In the genomic region with DNA sequence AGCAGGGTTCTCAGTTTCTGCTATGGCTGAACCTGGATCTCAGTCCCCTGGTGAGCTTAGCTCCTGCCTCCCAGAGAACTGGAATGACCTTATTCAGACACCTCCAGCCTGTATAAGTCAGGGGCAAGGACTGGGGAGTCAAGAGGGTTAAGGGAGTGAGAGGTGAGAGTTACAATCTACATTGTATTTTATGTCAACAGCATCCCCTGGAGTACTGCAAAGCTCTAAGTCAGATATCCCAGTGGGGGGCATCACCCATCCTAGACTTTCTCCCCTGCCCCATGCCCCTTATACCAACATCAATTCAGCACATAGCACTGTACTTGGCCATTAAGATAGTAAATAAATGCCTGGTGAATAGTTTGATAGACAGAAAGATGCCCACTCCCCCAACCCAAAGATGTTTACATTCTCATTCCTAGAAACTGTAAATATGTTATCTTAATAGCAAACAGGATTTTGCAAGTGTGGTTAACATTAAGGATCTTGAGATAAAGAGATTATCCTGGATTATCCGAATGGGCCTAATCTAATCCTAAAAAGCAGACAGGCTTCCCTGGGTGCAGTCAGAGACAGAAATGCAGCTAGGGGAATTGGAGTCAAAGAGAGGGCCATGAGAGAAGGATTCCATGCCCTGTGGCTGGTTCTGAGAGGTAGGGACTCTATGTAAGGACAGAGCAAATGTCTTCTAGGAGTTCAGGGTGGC, we compare ENCODE assay signal across 13 cellular contexts.
A peak's percentile ranks its signal among the peaks of the same experiment; 100 is the strongest.
DNase-seq lines count a peak whose midpoint lies in the region; ATAC-seq and TF ChIP-seq lines count a peak whose summit lies in the region.
"Had no signal": no experiment of that assay in that cellular context is flagged by ENCODE, and none has a peak within 500 bp of the region (broad histone marks: within the 10 kb centered on the region; RNA-seq: fewer than 3 reads in every experiment).

No MANE protein-coding gene starts in this region.

- WGBS in endodermal cell (ENCODE audit: insufficient coverage in 1 of 2, insufficient read length in 1 of 2), 2 experiments = 17% methylated on average over 1 of the region's 1 CpG; no CpG with 5 or more reads in 1 of the 2 experiments

- no peaks in the 10 kb centered on the region for H3K36me3 Mint-ChIP-seq in CD4-positive, alpha-beta memory T cell
- H3K36me3 Mint-ChIP-seq in activated CD4-positive, alpha-beta memory T cell treated with anti-CD3 and anti-CD28 coated beads for 36 hours = no peaks in the 10 kb centered on the region
- peaks cover 1% of the 10 kb centered on the region for H3K36me3 Mint-ChIP-seq in endodermal cell (ENCODE audit: low read depth)
- H3K36me3 Mint-ChIP-seq: naive B cell had no signal

- peaks cover 46 to 71% (median 57%) of the 10 kb centered on the region in 4 donors for H3K4me1 Mint-ChIP-seq in CD4-positive, alpha-beta memory T cell
- peaks cover 72% of the 10 kb centered on the region for H3K4me1 Mint-ChIP-seq in activated CD4-positive, alpha-beta memory T cell treated with anti-CD3 and anti-CD28 coated beads for 36 hours (ENCODE audit: low read depth)
- H3K4me1 Mint-ChIP-seq in endodermal cell = peaks cover 9% of the 10 kb centered on the region

- H3K27ac Mint-ChIP-seq in CD4-positive, alpha-beta memory T cell = peak overlapping the region in 6 of 7 donors; percentile 68 to 93 (median 86)
- H3K27ac Mint-ChIP-seq in activated CD4-positive, alpha-beta memory T cell treated with anti-CD3 and anti-CD28 coated beads for 36 hours = peak overlapping the region; percentile 86
- H3K27ac Mint-ChIP-seq in endodermal cell = no peak overlapping the region

- H3K27ac ChIP-seq in CD4-positive, alpha-beta memory T cell (ENCODE audit: low read depth, low read length) = peak overlapping the region; percentile 48
- H3K27ac ChIP-seq in endodermal cell (ENCODE audit: low read depth, low read length) = no peak overlapping the region
- H3K27ac ChIP-seq: body of pancreas, coronary artery had no signal

- CTCF ChIA-PET in CD4-positive, alpha-beta memory T cell (lab: Charles Lee; ENCODE audit: partially characterized antibody) = interaction anchor here (0.9 to 19.6 kb wide), 15 partner anchors 10 to 256 kb away, joined by 3 to 717 read pairs (median 19); a partner anchor contains a TSS
- CTCF ChIA-PET in activated CD4-positive, alpha-beta memory T cell treated with anti-CD3 and anti-CD28 coated beads for 36 hours (lab: Charles Lee) = interaction anchor here (0.6 to 19.7 kb wide), 20 partner anchors 9 to 265 kb away, joined by 3 to 551 read pairs (median 4); a partner anchor contains a TSS

- no peaks in the 10 kb centered on the region for H3K27me3 ChIP-seq in CD4-positive, alpha-beta memory T cell (ENCODE audit: insufficient read depth, low read length)
- peaks cover 96% of the 10 kb centered on the region for H3K27me3 ChIP-seq in endodermal cell (ENCODE audit: control insufficient read depth, insufficient read depth, low read length, poor library complexity, severe bottlenecking)
- H3K27me3 ChIP-seq: BE2C, body of pancreas had no signal

- peak overlapping the region in 1 of 2 donors; percentile 40 for H3K4me3 ChIP-seq in CD4-positive, alpha-beta memory T cell (ENCODE audit: low read length in 2 of 2)
- H3K4me3 ChIP-seq in endodermal cell (ENCODE audit: low read length) = no peak overlapping the region
- H3K4me3 ChIP-seq: body of pancreas, coronary artery had no signal

- peaks cover 0 to 4% (median 0%) of the 10 kb centered on the region in 8 donors for H3K9me3 Mint-ChIP-seq in CD4-positive, alpha-beta memory T cell
- no peaks in the 10 kb centered on the region for H3K9me3 Mint-ChIP-seq in activated CD4-positive, alpha-beta memory T cell treated with anti-CD3 and anti-CD28 coated beads for 36 hours
- H3K9me3 Mint-ChIP-seq in endodermal cell = peaks cover 16% of the 10 kb centered on the region
- H3K9me3 Mint-ChIP-seq: naive B cell had no signal

- intact Hi-C loops in CD4-positive, alpha-beta memory T cell (cut with micrococcal nuclease) = no loop called here
- intact Hi-C loops in activated CD4-positive, alpha-beta memory T cell treated with anti-CD3 and anti-CD28 coated beads for 36 hours (cut with micrococcal nuclease) = loop anchor here (1.0 to 10.0 kb wide), 3 partner anchors 9 to 730 kb away; no protein-coding TSS in a partner anchor

- H3K9me3 ChIP-seq in CD4-positive, alpha-beta memory T cell (ENCODE audit: control insufficient read depth in 1 of 2, low read length in 2 of 2) = no peaks in the 10 kb centered on the region
- H3K9me3 ChIP-seq in endodermal cell (ENCODE audit: control insufficient read depth, low read length) = peaks cover 33% of the 10 kb centered on the region
- H3K9me3 ChIP-seq: BE2C, body of pancreas had no signal

- H3K36me3 ChIP-seq in CD4-positive, alpha-beta memory T cell (ENCODE audit: insufficient read depth, low read length) = no peaks in the 10 kb centered on the region
- H3K36me3 ChIP-seq in endodermal cell (ENCODE audit: control insufficient read depth, insufficient read depth, low read length) = no peaks in the 10 kb centered on the region
- H3K36me3 ChIP-seq: BE2C had no signal

- no peak for TF ChIP-seq CTCF in endodermal cell (conservative IDR thresholded peaks at IDR 0.05)

- peaks cover 68% of the 10 kb centered on the region for H3K4me1 ChIP-seq in CD4-positive, alpha-beta memory T cell (ENCODE audit: insufficient read depth, low read length)
- peaks cover 4% of the 10 kb centered on the region for H3K4me1 ChIP-seq in endodermal cell (ENCODE audit: control insufficient read depth, insufficient read depth, low read length)

- no peaks in the 10 kb centered on the region for H3K27me3 Mint-ChIP-seq in CD4-positive, alpha-beta memory T cell
- H3K27me3 Mint-ChIP-seq in activated CD4-positive, alpha-beta memory T cell treated with anti-CD3 and anti-CD28 coated beads for 36 hours = no peaks in the 10 kb centered on the region
- peaks cover 98% of the 10 kb centered on the region for H3K27me3 Mint-ChIP-seq in endodermal cell (ENCODE audit: insufficient read depth)

- H3K4me3 Mint-ChIP-seq in CD4-positive, alpha-beta memory T cell = peak overlapping the region; percentile 62 to 72 (median 66)
- peak overlapping the region; percentile 56 for H3K4me3 Mint-ChIP-seq in activated CD4-positive, alpha-beta memory T cell treated with anti-CD3 and anti-CD28 coated beads for 36 hours
- H3K4me3 Mint-ChIP-seq in endodermal cell = no peak overlapping the region
- H3K4me3 Mint-ChIP-seq: naive B cell had no signal

- no peak overlapping the region for H3K9ac ChIP-seq in endodermal cell (ENCODE audit: extremely low read depth, low read length, poor library complexity, severe bottlenecking)

- ATAC-seq in GM18909 (IDR thresholded peaks at IDR 0.05; ENCODE audit: poor library complexity, unreplicated experiment) (peak; percentile 7), HG02938 (IDR thresholded peaks at IDR 0.05; ENCODE audit: unreplicated experiment) (no peak), HG03432 (IDR thresholded peaks at IDR 0.05; ENCODE audit: unreplicated experiment) (no peak)
- ATAC-seq: body of pancreas had no signal

- no peak for DNase-seq in CD4-positive, alpha-beta memory T cell
- no peak for DNase-seq in activated CD4-positive, alpha-beta memory T cell treated with anti-CD3 and anti-CD28 coated beads for 36 hours
- peak; percentile 67 for DNase-seq in endodermal cell
- DNase-seq in NK-92 treated with Interleukin-12 subunit alpha and Interleukin-12 subunit beta, amount 100 ng/mL, for 24 hours (lab: John Stamatoyannopoulos, UW) = no peak
- DNase-seq: BE2C, body of pancreas, hypothalamus, naive B cell, NCI-H1417 had no signal

- POLR2A ChIA-PET in CD4-positive, alpha-beta memory T cell (lab: Charles Lee; ENCODE audit: partially characterized antibody) = interaction anchor here (1.0 to 8.7 kb wide), 15 partner anchors 10 to 929 kb away, joined by 3 to 152 read pairs (median 6); a partner anchor contains a TSS
- POLR2A ChIA-PET in activated CD4-positive, alpha-beta memory T cell treated with anti-CD3 and anti-CD28 coated beads for 36 hours (lab: Charles Lee) = interaction anchor here (0.6 to 5.7 kb wide), 9 partner anchors 8 to 141 kb away, joined by 3 to 41 read pairs (median 6); a partner anchor contains a TSS
